Comparison of ENCODE assay signal across 11 cellular contexts in the genomic region with DNA sequence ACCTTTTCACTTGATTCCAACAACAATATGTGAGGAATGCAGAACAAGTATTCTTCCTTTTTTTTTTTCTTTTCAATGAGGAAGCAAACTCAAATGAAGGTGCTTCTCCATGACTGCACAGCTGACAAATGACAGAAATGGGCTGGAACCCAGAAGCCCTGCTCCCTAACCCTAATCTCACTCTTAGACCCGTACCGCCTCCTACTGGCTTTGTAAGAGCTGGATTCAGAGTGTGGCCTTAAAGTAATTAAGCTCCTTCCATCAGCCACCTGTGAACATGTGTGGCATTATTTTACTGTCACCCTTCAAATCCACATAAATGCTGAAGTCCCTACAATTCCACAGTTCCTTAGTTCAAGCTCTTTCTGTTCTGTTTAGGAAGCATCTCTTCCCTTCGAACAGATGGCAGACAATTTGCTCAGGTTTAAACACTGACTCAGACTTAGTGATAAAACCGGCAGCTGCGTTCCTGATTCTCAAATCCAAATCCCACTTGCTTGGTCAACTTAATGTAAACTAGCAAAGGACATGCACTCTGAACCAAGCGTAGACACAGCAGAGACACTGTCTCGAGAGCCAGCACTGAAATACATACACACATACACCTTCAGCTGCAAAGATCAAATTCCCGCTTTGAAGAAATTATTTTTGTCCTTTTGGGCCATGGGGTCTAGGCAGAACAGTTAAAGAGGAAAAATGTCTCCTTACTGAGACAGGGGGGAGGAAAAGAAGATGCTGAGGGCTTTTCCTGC.
DNase-seq lines count a peak whose midpoint lies in the region; TF ChIP-seq lines count a peak whose summit lies in the region.
"Had no signal": no experiment of that assay in that cellular context is flagged by ENCODE, and none has a peak within 500 bp of the region (broad histone marks: within the 10 kb centered on the region; RNA-seq: fewer than 3 reads in every experiment).

No MANE protein-coding gene starts in this region.

- H3K27ac ChIP-seq in brain microvascular endothelial cell (no peak overlapping the region), neuronal stem cell (replicated peaks; ENCODE audit: low read length) (no peak overlapping the region)

- H3K14ac ChIP-seq in neuronal stem cell (ENCODE audit: low read length): no peak overlapping the region

- no peak overlapping the region for H3K23ac ChIP-seq in neuronal stem cell (ENCODE audit: low read depth, low read length, poor library complexity)

- in situ Hi-C loops in G401 (cut with HindIII; ENCODE audit: low sequenced_read_pairs) (no loop called here), brain microvascular endothelial cell (cut with HindIII; ENCODE audit: low pct_ligation_motif_present, low sequenced_read_pairs) (no loop called here), GM13976 (cut with MboI; ENCODE audit: low sequenced_read_pairs, unreplicated experiment) (no loop called here)

- no peak overlapping the region for H2BK120ac ChIP-seq in neuronal stem cell (ENCODE audit: low read depth, low read length)

- no peak overlapping the region for H2BK12ac ChIP-seq in neuronal stem cell (ENCODE audit: low read length)

- DNase-seq in G401 (ENCODE audit: low spot score) (peak; percentile 38), NCI-H146 treated with DMSO at 0.1 percent for 48 hours (lab: John Stamatoyannopoulos, UW; ENCODE audit: unreplicated experiment) (peak; percentile 36), brain microvascular endothelial cell (no peak), neuronal stem cell (ENCODE audit: low spot score) (peak; percentile 36), HK-2 (ENCODE audit: unreplicated experiment) (no peak), GM13976 (ENCODE audit: low spot score) (no peak), activated T-cell treated with anti-CD3 and anti-CD28 coated beads for 4 hours (no peak)
- DNase-seq: cerebellar nuclear complex; naive thymus-derived CD8-positive, alpha-beta T cell; stimulated activated CD4-positive, alpha-beta T cell treated with anti-CD3 and anti-CD28 coated beads, Interleukin-2, amount 100 ng/mL, for 48 hours; T1000 had no signal

- no peak overlapping the region for H2AFZ ChIP-seq in neuronal stem cell (ENCODE audit: low read length)

- no peak overlapping the region for H3K4ac ChIP-seq in neuronal stem cell (ENCODE audit: low read length)

- H2BK15ac ChIP-seq in neuronal stem cell (ENCODE audit: low read length): no peak overlapping the region

- no peak overlapping the region for H2BK5ac ChIP-seq in neuronal stem cell (ENCODE audit: low read length)

- no CpG with 5 or more reads among the region's 8 CpGs for WGBS in neuronal stem cell (ENCODE audit: extremely low coverage in 2 of 2, insufficient read length in 2 of 2, insufficient replicate concordance in 1 of 2), 2 donors

- no peak overlapping the region for H4K91ac ChIP-seq in neuronal stem cell (ENCODE audit: low read depth, low read length, poor library complexity)

- no peaks in the 10 kb centered on the region for H3K79me1 ChIP-seq in neuronal stem cell (ENCODE audit: low read depth, low read length)

- peak; percentile 50 for TF ChIP-seq CTCF in brain microvascular endothelial cell (IDR thresholded peaks at IDR 0.05; ENCODE audit: low read depth, low read length, missing control alignments)
- no peak for TF ChIP-seq CTCF in GM13976 (IDR thresholded peaks at IDR 0.05; ENCODE audit: borderline replicate concordance, control extremely low read depth, extremely low read depth, insufficient read depth, missing control alignments)

- H3K9me3 ChIP-seq in neuronal stem cell (replicated peaks in 1 of 2; ENCODE audit: control insufficient read depth in 2 of 2, insufficient read depth in 1 of 2, low read depth in 1 of 2, low read length in 2 of 2): peaks cover 0 to 3% of the 10 kb centered on the region in 2 donors

- H3K27me3 ChIP-seq in brain microvascular endothelial cell (replicated peaks) (no peaks in the 10 kb centered on the region), neuronal stem cell (ENCODE audit: control insufficient read depth in 3 of 3, insufficient read depth in 3 of 3, low read depth in 1 of 3, low read length in 3 of 3) (peaks cover 0 to 32% (median 0%) of the 10 kb centered on the region in 3 experiments)

- H3K9ac ChIP-seq in neuronal stem cell (ENCODE audit: low read depth, low read length, poor library complexity): no peak overlapping the region

- H3K36me3 ChIP-seq in brain microvascular endothelial cell (replicated peaks) (no peaks in the 10 kb centered on the region), neuronal stem cell (replicated peaks in 1 of 2; ENCODE audit: control insufficient read depth in 2 of 2, insufficient read depth in 2 of 2, low read length in 2 of 2) (no peaks in the 10 kb centered on the region)

- no peak overlapping the region for H3K18ac ChIP-seq in neuronal stem cell (ENCODE audit: low read length)

- no peak overlapping the region for H4K8ac ChIP-seq in neuronal stem cell (ENCODE audit: low read depth, low read length)

- H3K4me3 ChIP-seq in brain microvascular endothelial cell (ENCODE audit: low read depth, low read length) (no peak overlapping the region), neuronal stem cell (ENCODE audit: low read length in 2 of 2) (no peak overlapping the region)

- H3K4me1 ChIP-seq in neuronal stem cell (ENCODE audit: control insufficient read depth in 2 of 2, insufficient read depth in 1 of 2, low read depth in 1 of 2, low read length in 2 of 2): peaks cover 10 to 28% of the 10 kb centered on the region in 2 donors

- no peak overlapping the region for H3K4me2 ChIP-seq in neuronal stem cell (ENCODE audit: insufficient read depth, low read length, poor library complexity, severe bottlenecking)

- H2AK5ac ChIP-seq in neuronal stem cell (ENCODE audit: low read depth, low read length): no peak overlapping the region

Comparison
In these comparisons a context has a peak if more than half of its experiments do, and no peak if none do; other contexts are left out.
1. DNase-seq: peak in G401 (single experiment), NCI-H146 treated with DMSO at 0.1 percent for 48 hours (single experiment) and neuronal stem cell (single experiment); none in brain microvascular endothelial cell (single experiment), HK-2 (single experiment), GM13976 (single experiment) and activated T-cell treated with anti-CD3 and anti-CD28 coated beads for 4 hours (single experiment).